20 cellular contexts compared by ENCODE assay signal in genomic region chr15:34373951-34374350, GRCh38. TPM values are rescaled to one million over a fixed set of nuclear protein-coding genes. Genes with fewer than 3 reads are reported as not detected.
"Had no signal": no experiment of that assay in that cellular context is flagged by ENCODE, and none has a peak within 500 bp of the region (broad histone marks: within the 10 kb centered on the region; RNA-seq: fewer than 3 reads in every experiment).

No MANE protein-coding gene starts in this region.

- ATAC-seq: Right ventricle myocardium inferior had no signal

- H3K9me3 ChIP-seq: SJSA1 had no signal

- DNase-seq: KBM-7, MV-4-11, NCI-H1048, NCI-H1105, NCI-H1417, NCI-H1436 treated with DMSO at 0.1 percent for 48 hours, NCI-H1694, NCI-H187 treated with DMSO at 0.1 percent for 48 hours, NCI-H2081, NCI-H2107, NCI-H2227 treated with DMSO at 0.1 percent for 48 hours, NCI-H510A, NCI-H524 treated with DMSO at 0.1 percent for 48 hours, NCI-H69, NCI-H774, SHP77 treated with DMSO at 0.1 percent for 48 hours had no signal

RNA-seq across cellular contexts. Expression of gene NUTM1, which starts 30.8 kb away (rescaled TPM):
- total RNA-seq: LHCN-M2, MCF 10A, Right ventricle myocardium inferior, SJSA1 had no signal
